8 cellular contexts compared by ENCODE assay signal in genomic region chr3:108588616-108589015, GRCh38. TPM values are rescaled to one million over a fixed set of nuclear protein-coding genes. Genes with fewer than 3 reads are reported as not detected.
DNase-seq lines count a peak whose midpoint lies in the region; ATAC-seq and TF ChIP-seq lines count a peak whose summit lies in the region.

No MANE protein-coding gene starts in this region.

- H3K27ac ChIP-seq in heart left ventricle (peak overlapping the region in 8 of 12 donors; percentile 84 to 95 (median 88)), upper lobe of right lung (peak overlapping the region; percentile 93)

- H3K4me1 ChIP-seq in heart left ventricle (peaks cover 0 to 30% (median 10%) of the 10 kb centered on the region in 12 donors), upper lobe of right lung (peaks cover 11% of the 10 kb centered on the region)

- peak overlapping the region; percentile 95 for H3K27ac Mint-ChIP-seq in activated T-helper 1 cell treated with anti-CD3 and anti-CD28 coated beads, Interleukin-12 subunit alpha, Interleukin-12 subunit beta, Interleukin-2, Interleukin-4 antibody, amounts not matched to agents 30 ng/mL and 10 ng/mL and 1 ng/mL, durations not matched to agents 14 hours and 24 hours and 36 hours

- peak overlapping the region; percentile 94 for H3K4me3 Mint-ChIP-seq in activated T-helper 1 cell treated with anti-CD3 and anti-CD28 coated beads, Interleukin-12 subunit alpha, Interleukin-12 subunit beta, Interleukin-2, Interleukin-4 antibody, amounts not matched to agents 30 ng/mL and 10 ng/mL and 1 ng/mL, durations not matched to agents 14 hours and 24 hours and 36 hours

- H3K4me3 ChIP-seq in heart left ventricle: peak overlapping the region; percentile 62 to 90 (median 76)
- H3K4me3 ChIP-seq in upper lobe of right lung: peak overlapping the region; percentile 73

- H3K9me3 Mint-ChIP-seq in activated T-helper 1 cell treated with anti-CD3 and anti-CD28 coated beads, Interleukin-12 subunit alpha, Interleukin-12 subunit beta, Interleukin-2, Interleukin-4 antibody, amounts not matched to agents 30 ng/mL and 10 ng/mL and 1 ng/mL, durations not matched to agents 14 hours and 24 hours and 36 hours: no peaks in the 10 kb centered on the region

- TF ChIP-seq CTCF in heart left ventricle (IDR thresholded peaks at IDR 0.05) (no peak), upper lobe of right lung (IDR thresholded peaks at IDR 0.05) (no peak)

- intact Hi-C loops in heart left ventricle (cut with DNase I): loop anchor here in 2 of 10 donors (10.0 kb wide), 1 partner anchor 364 kb away; the partner anchor contains the start of gene IFT57 (in 2 of the 2)
- intact Hi-C loops in left cardiac atrium (cut with DNase I): no loop called here
- intact Hi-C loops in activated T-helper 1 cell treated with anti-CD3 and anti-CD28 coated beads, Interleukin-12 subunit alpha, Interleukin-12 subunit beta, Interleukin-2, Interleukin-4 antibody, amounts not matched to agents 30 ng/mL and 10 ng/mL and 1 ng/mL, durations not matched to agents 14 hours and 24 hours and 36 hours (cut with micrococcal nuclease): loop anchor here (1.0 to 10.0 kb wide), 14 partner anchors 8 to 1216 kb away; partner anchors contain the start of genes BBX, CD47, HHLA2 and IFT57
- intact Hi-C loops in upper lobe of right lung (cut with DNase I): no loop called here

- ATAC-seq in heart left ventricle (no peak), left cardiac atrium (no peak), upper lobe of right lung (no peak), GM18873 (IDR thresholded peaks at IDR 0.05; ENCODE audit: low FRiP score, unreplicated experiment) (no peak)

- H3K27me3 ChIP-seq in heart left ventricle (no peaks in the 10 kb centered on the region), upper lobe of right lung (no peaks in the 10 kb centered on the region)

- DNase-seq in heart left ventricle: no peak
- no peak for DNase-seq in left cardiac atrium
- no peak for DNase-seq in activated T-helper 1 cell treated with anti-CD3 and anti-CD28 coated beads, Interleukin-12 subunit alpha, Interleukin-12 subunit beta, Interleukin-2, Interleukin-4 antibody, amounts not matched to agents 30 ng/mL and 10 ng/mL and 1 ng/mL, durations not matched to agents 14 hours and 24 hours and 36 hours (ENCODE audit: low spot score)
- peak; percentile 43 for DNase-seq in kidney glomerular epithelial cell (lab: John Stamatoyannopoulos, UW)
- no peak for DNase-seq in upper lobe of right lung
- no peak for DNase-seq in GM19240 (ENCODE audit: insufficient read length, low spot score)
- no peak for DNase-seq in NCI-H526 treated with DMSO at 0.1 percent for 48 hours (lab: John Stamatoyannopoulos, UW)

- no peak for TF ChIP-seq POLR2A in heart left ventricle (IDR thresholded peaks at IDR 0.05)

- no peaks in the 10 kb centered on the region for H3K27me3 Mint-ChIP-seq in activated T-helper 1 cell treated with anti-CD3 and anti-CD28 coated beads, Interleukin-12 subunit alpha, Interleukin-12 subunit beta, Interleukin-2, Interleukin-4 antibody, amounts not matched to agents 30 ng/mL and 10 ng/mL and 1 ng/mL, durations not matched to agents 14 hours and 24 hours and 36 hours (ENCODE audit: insufficient read depth)

- 1 to 3% (median 1%) methylated on average over 10 of the region's 10 CpGs for WGBS in heart left ventricle, 4 donors

- peaks cover 66% of the 10 kb centered on the region for H3K4me1 Mint-ChIP-seq in activated T-helper 1 cell treated with anti-CD3 and anti-CD28 coated beads, Interleukin-12 subunit alpha, Interleukin-12 subunit beta, Interleukin-2, Interleukin-4 antibody, amounts not matched to agents 30 ng/mL and 10 ng/mL and 1 ng/mL, durations not matched to agents 14 hours and 24 hours and 36 hours (ENCODE audit: low read depth)

- H3K36me3 ChIP-seq in heart left ventricle (peaks cover 0 to 11% (median 0%) of the 10 kb centered on the region in 9 donors), upper lobe of right lung (no peaks in the 10 kb centered on the region)

- peaks cover 15% of the 10 kb centered on the region for H3K36me3 Mint-ChIP-seq in activated T-helper 1 cell treated with anti-CD3 and anti-CD28 coated beads, Interleukin-12 subunit alpha, Interleukin-12 subunit beta, Interleukin-2, Interleukin-4 antibody, amounts not matched to agents 30 ng/mL and 10 ng/mL and 1 ng/mL, durations not matched to agents 14 hours and 24 hours and 36 hours (ENCODE audit: low read depth)

- no peaks in the 10 kb centered on the region for H3K9me3 ChIP-seq in heart left ventricle
- no peaks in the 10 kb centered on the region for H3K9me3 ChIP-seq in upper lobe of right lung

RNA-seq across cellular contexts. Expression of gene CIP2A, which starts 0.6 kb away (rescaled TPM):
- total RNA-seq in heart left ventricle: 1 to 10 TPM in 8 of 9 donors, under 1 TPM in 1; 0.94 to 4.7 (median 1.3) TPM
- polyA plus RNA-seq in heart left ventricle: 1 to 10 TPM in 1 of 2 donors, under 1 TPM in 1; 0.19 to 1.1 TPM
- total RNA-seq in left cardiac atrium: 1 to 10 TPM; 2.6 to 3.3 TPM
- total RNA-seq in activated T-helper 1 cell treated with anti-CD3 and anti-CD28 coated beads, Interleukin-12 subunit alpha, Interleukin-12 subunit beta, Interleukin-2, Interleukin-4 antibody, amounts not matched to agents 30 ng/mL and 10 ng/mL and 1 ng/mL, durations not matched to agents 14 hours and 24 hours and 36 hours: 49.7 and 54.0 TPM in 2 replicates
- total RNA-seq in upper lobe of right lung: 1.9 TPM

RNA-seq across cellular contexts. Expression of gene DZIP3, which starts 0.9 kb away (rescaled TPM):
- total RNA-seq in heart left ventricle: 10 to 100 TPM in 8 of 9 donors, 1 to 10 TPM in 1; 8.6 to 24.9 (median 20.9) TPM
- polyA plus RNA-seq in heart left ventricle: 1 to 10 TPM; 3.8 to 5.2 TPM
- 10 to 100 TPM; 14.4 to 15.0 TPM for total RNA-seq in left cardiac atrium
- total RNA-seq in activated T-helper 1 cell treated with anti-CD3 and anti-CD28 coated beads, Interleukin-12 subunit alpha, Interleukin-12 subunit beta, Interleukin-2, Interleukin-4 antibody, amounts not matched to agents 30 ng/mL and 10 ng/mL and 1 ng/mL, durations not matched to agents 14 hours and 24 hours and 36 hours: 5.0 and 5.2 TPM in 2 replicates
- 8.9 TPM for total RNA-seq in upper lobe of right lung
